Comparison of ENCODE assay signal across 13 cellular contexts in the genomic region with DNA sequence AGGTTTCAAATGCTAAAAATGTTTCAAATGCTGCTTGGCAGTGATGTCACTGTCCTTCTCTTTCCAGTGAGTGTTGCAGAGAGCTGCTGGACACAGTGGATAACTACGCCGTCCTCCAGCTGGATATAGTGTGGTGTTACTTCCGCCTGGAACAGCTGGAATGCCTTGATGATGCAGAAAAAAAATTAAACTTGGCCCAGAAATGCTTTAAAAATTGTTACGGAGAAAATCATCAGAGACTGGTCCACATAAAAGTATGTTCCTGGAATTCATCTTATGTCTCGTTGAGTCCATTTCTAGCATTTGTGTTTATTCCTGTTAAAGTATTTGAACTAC. TPM values are rescaled to one million over a fixed set of nuclear protein-coding genes. Genes with fewer than 3 reads are reported as not detected.
A peak's percentile ranks its signal among the peaks of the same experiment; 100 is the strongest.
DNase-seq lines count a peak whose midpoint lies in the region; ATAC-seq and TF ChIP-seq lines count a peak whose summit lies in the region.
"Had no signal": no experiment of that assay in that cellular context is flagged by ENCODE, and none has a peak within 500 bp of the region (broad histone marks: within the 10 kb centered on the region; RNA-seq: fewer than 3 reads in every experiment).

No MANE protein-coding gene starts in this region.

- no peak overlapping the region for H3K4me3 Mint-ChIP-seq in chondrocyte (ENCODE audit: unreplicated experiment)
- no peak overlapping the region for H3K4me3 Mint-ChIP-seq in stimulated activated naive CD8-positive, alpha-beta T cell treated with anti-CD3 and anti-CD28 coated beads, Interleukin-15, amount 100 ng/mL, for 72 hours
- H3K4me3 Mint-ChIP-seq: activated CD8-positive, alpha-beta T cell treated with anti-CD3 and anti-CD28 coated beads for 36 hours; CD8-positive, alpha-beta T cell had no signal

- peak overlapping the region; percentile 46 for H3K27ac ChIP-seq in stomach smooth muscle (ENCODE audit: low read length)
- H3K27ac ChIP-seq: gastrocnemius medialis, ovary had no signal

- H3K27ac Mint-ChIP-seq in chondrocyte (ENCODE audit: unreplicated experiment), result peak overlapping the region; percentile 82
- no peak overlapping the region for H3K27ac Mint-ChIP-seq in stimulated activated naive CD8-positive, alpha-beta T cell treated with anti-CD3 and anti-CD28 coated beads, Interleukin-15, amount 100 ng/mL, for 72 hours
- H3K27ac Mint-ChIP-seq: activated CD8-positive, alpha-beta T cell treated with anti-CD3 and anti-CD28 coated beads for 36 hours had no signal

- no peaks in the 10 kb centered on the region for H3K9me3 Mint-ChIP-seq in chondrocyte (ENCODE audit: low read depth)
- no peaks in the 10 kb centered on the region for H3K9me3 Mint-ChIP-seq in stimulated activated naive CD8-positive, alpha-beta T cell treated with anti-CD3 and anti-CD28 coated beads, Interleukin-15, amount 100 ng/mL, for 72 hours
- H3K9me3 Mint-ChIP-seq: activated CD8-positive, alpha-beta T cell treated with anti-CD3 and anti-CD28 coated beads for 36 hours; CD8-positive, alpha-beta T cell had no signal

- no peaks in the 10 kb centered on the region for H3K27me3 ChIP-seq in stomach smooth muscle (ENCODE audit: control insufficient read depth in 1 of 2, insufficient read depth in 2 of 2, low read length in 2 of 2)
- H3K27me3 ChIP-seq: gastrocnemius medialis, ovary had no signal

- peaks cover 13 to 17% of the 10 kb centered on the region in 2 donors for H3K36me3 ChIP-seq in stomach smooth muscle (ENCODE audit: control insufficient read depth in 2 of 2, insufficient read depth in 2 of 2, low read length in 2 of 2)
- H3K36me3 ChIP-seq: ovary had no signal

- peak overlapping the region in 1 of 2 donors; percentile 25 for H3K9ac ChIP-seq in stomach smooth muscle (ENCODE audit: low read length in 2 of 2)

- H3K9me3 ChIP-seq in stomach smooth muscle (ENCODE audit: control insufficient read depth in 2 of 2, low read length in 2 of 2), result no peaks in the 10 kb centered on the region
- H3K9me3 ChIP-seq: gastrocnemius medialis, ovary had no signal

- H3K4me3 ChIP-seq in stomach smooth muscle (ENCODE audit: low read length in 2 of 2), result no peak overlapping the region
- H3K4me3 ChIP-seq: gastrocnemius medialis, ovary had no signal

- no peaks in the 10 kb centered on the region for H3K27me3 Mint-ChIP-seq in chondrocyte (ENCODE audit: low read depth)
- no peaks in the 10 kb centered on the region for H3K27me3 Mint-ChIP-seq in stimulated activated naive CD8-positive, alpha-beta T cell treated with anti-CD3 and anti-CD28 coated beads, Interleukin-15, amount 100 ng/mL, for 72 hours
- H3K27me3 Mint-ChIP-seq: activated CD8-positive, alpha-beta T cell treated with anti-CD3 and anti-CD28 coated beads for 36 hours had no signal

- H3K4me1 Mint-ChIP-seq in chondrocyte (ENCODE audit: low read depth), result peaks cover 30% of the 10 kb centered on the region
- H3K4me1 Mint-ChIP-seq in stimulated activated naive CD8-positive, alpha-beta T cell treated with anti-CD3 and anti-CD28 coated beads, Interleukin-15, amount 100 ng/mL, for 72 hours, result peaks cover 11% of the 10 kb centered on the region

- H3K36me3 Mint-ChIP-seq in chondrocyte (ENCODE audit: low read depth), result peaks cover 30% of the 10 kb centered on the region

- H3K4me1 ChIP-seq in stomach smooth muscle (ENCODE audit: control insufficient read depth, insufficient read depth, low read length), result peaks cover 24% of the 10 kb centered on the region

- TF ChIP-seq CTCF in chondrocyte (IDR thresholded peaks at IDR 0.05), result no peak

- ATAC-seq in left lobe of liver, result no peak
- ATAC-seq in stimulated activated naive CD8-positive, alpha-beta T cell treated with anti-CD3 and anti-CD28 coated beads, Interleukin-15, amount 100 ng/mL, for 72 hours, result no peak
- ATAC-seq: activated CD8-positive, alpha-beta T cell treated with anti-CD3 and anti-CD28 coated beads for 36 hours; CD8-positive, alpha-beta T cell; gastrocnemius medialis had no signal

- DNase-seq in GM04503 (ENCODE audit: low read depth) (peak; percentile 54), chondrocyte (ENCODE audit: low spot score) (no peak), iris pigment epithelial cell (ENCODE audit: low read depth) (peak; percentile 39), HuH-7.5 (ENCODE audit: low spot score) (no peak), left lobe of liver (ENCODE audit: low spot score) (no peak), NCI-H1694 treated with DMSO at 0.1 percent for 48 hours (lab: John Stamatoyannopoulos, UW) (no peak)
- DNase-seq in stimulated activated naive CD8-positive, alpha-beta T cell treated with anti-CD3 and anti-CD28 coated beads, Interleukin-15, amount 100 ng/mL, for 72 hours, result no peak
- DNase-seq: activated CD8-positive, alpha-beta T cell treated with anti-CD3 and anti-CD28 coated beads for 36 hours; CD8-positive, alpha-beta T cell; gastrocnemius medialis; NCI-H2171 had no signal

RNA-seq across cellular contexts. Expression of a gene that starts 25.2 kb away (rescaled TPM):
- total RNA-seq in chondrocyte (47.3 to 61.7 TPM (median 50.3 TPM) in 3 replicates), left lobe of liver (19.0 TPM)

RNA-seq across cellular contexts. Expression of a gene that starts 43.0 kb away (rescaled TPM):
- not detected in 3 replicates for total RNA-seq in chondrocyte
- 0.28 TPM for total RNA-seq in left lobe of liver

Comparison
In these comparisons a context has a peak if more than half of its experiments do, and no peak if none do; other contexts are left out.
1. DNase-seq: peak in GM04503 (single experiment) and iris pigment epithelial cell (single experiment); none in chondrocyte (single experiment), HuH-7.5 (single experiment), left lobe of liver (single experiment), stimulated activated naive CD8-positive, alpha-beta T cell treated with anti-CD3 and anti-CD28 coated beads, Interleukin-15, amount 100 ng/mL, for 72 hours (0 of 2) and NCI-H1694 treated with DMSO at 0.1 percent for 48 hours (single experiment).